ENCODE assay signal across 13 cellular contexts in the genomic region with DNA sequence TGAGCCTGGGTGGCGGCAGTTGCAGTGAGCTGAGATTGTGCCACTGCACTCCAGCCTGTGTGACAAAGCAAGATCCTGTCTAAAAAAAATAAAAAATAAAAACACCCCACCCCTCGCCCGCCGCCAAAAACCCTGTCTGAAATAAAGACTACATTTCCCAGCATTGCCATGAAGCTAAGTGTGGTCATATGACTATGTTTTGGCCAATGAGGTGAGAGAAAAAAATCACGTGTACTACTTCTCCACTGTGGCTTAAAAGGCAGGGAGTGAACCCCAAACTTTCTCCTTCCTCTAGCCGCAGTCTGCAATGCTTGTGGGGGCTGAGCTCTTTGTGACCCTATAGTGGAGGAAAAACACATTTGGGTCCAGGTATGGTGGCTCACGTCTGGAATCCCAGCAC. TPM values are rescaled to one million over a fixed set of nuclear protein-coding genes. Genes with fewer than 3 reads are reported as not detected.
DNase-seq lines count a peak whose midpoint lies in the region; ATAC-seq, FAIRE-seq and TF ChIP-seq lines count a peak whose summit lies in the region.
"Had no signal": no experiment of that assay in that cellular context is flagged by ENCODE, and none has a peak within 500 bp of the region (broad histone marks: within the 10 kb centered on the region; RNA-seq: fewer than 3 reads in every experiment).

No MANE protein-coding gene starts in this region.

- in situ Hi-C loops in SK-MEL-5 (cut with HindIII; ENCODE audit: low pct_unique_long_range_greater_than_20kb, low sequenced_read_pairs) = no loop called here

- DNase-seq in AG08395 (ENCODE audit: low spot score) (peak; percentile 55), H54 (ENCODE audit: insufficient read length, low spot score) (peak; percentile 82), SK-MEL-5 (ENCODE audit: low read depth, low spot score) (peak; percentile 44), germinal center (ENCODE audit: low spot score) (peak; percentile 82)
- no peak for DNase-seq in activated CD4-positive, alpha-beta T cell treated with anti-CD3 and anti-CD28 coated beads for 4 hours
- DNase-seq: activated CD4-positive, alpha-beta T cell treated with anti-CD3 and anti-CD28 coated beads for 1 hour; BE2C; esophagus squamous epithelium; NCI-H187 treated with DMSO at 0.1 percent for 48 hours had no signal

- no peak for TF ChIP-seq POLR2A in H54 (IDR thresholded peaks at IDR 0.05; ENCODE audit: low read depth, low read length)

- no peak for FAIRE-seq in H54 (lab: Jason Lieb, UNC)

- no peak for ATAC-seq in GM21360 (IDR thresholded peaks at IDR 0.05; ENCODE audit: unreplicated experiment)
- no peak for ATAC-seq in GM21528 (IDR thresholded peaks at IDR 0.05; ENCODE audit: low FRiP score, unreplicated experiment)
- no peak for ATAC-seq in GM21529 (IDR thresholded peaks at IDR 0.05; ENCODE audit: unreplicated experiment)
- ATAC-seq: activated T-helper 17 cell treated with anti-CD3 and anti-CD28 coated beads, Interleukin-2, amount 50 U/mL, for 72 hours had no signal

RNA-seq across cellular contexts. Expression of gene COLGALT1, which starts 54.9 kb away (rescaled TPM):
- total RNA-seq in SK-MEL-5 (2014; rRNA removed; shearing (Covaris generic)) = 85.1 and 86.6 TPM in 2 replicates
- polyA plus RNA-seq in SK-MEL-5 (2015; cell fraction: cytosol; rRNA removed) = 230 and 279 TPM in 2 replicates
- polyA plus RNA-seq in SK-MEL-5 (2015; cell fraction: nucleus; rRNA removed) = 106 and 124 TPM in 2 replicates

Comparison
In these comparisons a context has a peak if more than half of its experiments do, and no peak if none do; other contexts are left out.
1. DNase-seq: peak in AG08395 (single experiment), H54 (single experiment), SK-MEL-5 (single experiment) and germinal center (single experiment); none in activated CD4-positive, alpha-beta T cell treated with anti-CD3 and anti-CD28 coated beads for 4 hours (0 of 2).